In genomic region chr6:20325641-20326421, GRCh38 we compare ENCODE assay signal across 24 cellular contexts.
DNase-seq lines count a peak whose midpoint lies in the region; ATAC-seq and TF ChIP-seq lines count a peak whose summit lies in the region.
"Had no signal": no experiment of that assay in that cellular context is flagged by ENCODE, and none has a peak within 500 bp of the region (broad histone marks: within the 10 kb centered on the region; RNA-seq: fewer than 3 reads in every experiment).

No MANE protein-coding gene starts in this region.

- no peak for TF ChIP-seq POLR2A in NB4 (IDR thresholded peaks at IDR 0.05; ENCODE audit: extremely low read depth, insufficient read length)

- no peak overlapping the region for H3K9ac ChIP-seq in adipocyte (ENCODE audit: low read length)

- H3K4me1 ChIP-seq in GM23338 (ENCODE audit: insufficient read depth) (peaks cover 6% of the 10 kb centered on the region; the same call in 1 of the 2 replicates), adipocyte (ENCODE audit: control insufficient read depth, insufficient read depth, low read length) (no peaks in the 10 kb centered on the region), lower lobe of right lung (peaks cover 4% of the 10 kb centered on the region), right cardiac atrium (ENCODE audit: control insufficient read depth, insufficient read depth, low read length) (peaks cover 1% of the 10 kb centered on the region)

- H3K27ac ChIP-seq in GM23338 (ENCODE audit: low read depth) (no peak overlapping the region), lower lobe of right lung (no peak overlapping the region), right cardiac atrium (ENCODE audit: low read length) (no peak overlapping the region)
- H3K27ac ChIP-seq: RWPE1, spleen had no signal

- H3K79me2 ChIP-seq in GM23338 (replicated peaks; ENCODE audit: insufficient read depth) = no peaks in the 10 kb centered on the region

- H3K27me3 Mint-ChIP-seq in GM23338 (ENCODE audit: insufficient read depth, low read depth, poor library complexity) = peaks cover 2% of the 10 kb centered on the region
- H3K27me3 Mint-ChIP-seq: CD4-positive, alpha-beta memory T cell had no signal

- H3K9me3 Mint-ChIP-seq in GM23338 = peaks cover 4% of the 10 kb centered on the region; the same call in 1 of the 3 replicates
- H3K9me3 Mint-ChIP-seq: activated naive CD4-positive, alpha-beta T cell treated with anti-CD3 and anti-CD28 coated beads for 36 hours; CD4-positive, alpha-beta memory T cell had no signal

- WGBS in right cardiac atrium = 85% methylated on average over 6 of the region's 6 CpGs

- H3K4me1 Mint-ChIP-seq in GM23338 = peaks cover 9% of the 10 kb centered on the region

- H3F3A ChIP-seq in GM23338 (replicated peaks; ENCODE audit: low read depth) = no peaks in the 10 kb centered on the region

- DNase-seq in GM23338 (ENCODE audit: low spot score) (no peak), NB4 (ENCODE audit: low read depth) (peak; percentile 85), adipocyte (ENCODE audit: low read depth) (peak; percentile 62), lower lobe of right lung (no peak), GM19240 (ENCODE audit: insufficient read length, low spot score) (no peak), right cardiac atrium (no peak), DMS53 treated with DMSO at 0.1 percent for 48 hours (lab: John Stamatoyannopoulos, UW; ENCODE audit: unreplicated experiment) (no peak), NCI-H526 (lab: John Stamatoyannopoulos, UW) (no peak)
- DNase-seq: activated CD4-positive, CD25-positive, alpha-beta regulatory T cell treated with anti-CD3 and anti-CD28 coated beads, Interleukin-2, amount 50 U/mL, for 72 hours; activated CD8-positive, alpha-beta T cell treated with anti-CD3 and anti-CD28 coated beads, Interleukin-2, amount 10 ng/mL, durations not matched to agents 7 days and 5 days; activated naive CD4-positive, alpha-beta T cell treated with anti-CD3 and anti-CD28 coated beads for 36 hours; activated T-cell treated with anti-CD3 and anti-CD28 coated beads, Interleukin-2, amount 50 U/mL, for 1 hour; CD4-positive, alpha-beta memory T cell; foreskin fibroblast; hypothalamus; mammary epithelial cell; NCI-H1417; retina; spleen; stimulated activated CD4-positive, alpha-beta T cell treated with anti-CD3 and anti-CD28 coated beads, Interleukin-4, amount 100 ng/mL, for 1 hour; stimulated activated naive CD4-positive, alpha-beta T cell; SW 1271 had no signal

- ATAC-seq in GM23338 = no peak
- peak; percentile 13 to 79 for ATAC-seq in lower lobe of right lung
- no peak for ATAC-seq in right cardiac atrium
- ATAC-seq: activated CD8-positive, alpha-beta T cell treated with anti-CD3 and anti-CD28 coated beads, Interleukin-2, amount 10 ng/mL, durations not matched to agents 7 days and 5 days; HCT116 had no signal

- H3K27ac Mint-ChIP-seq in GM23338 = no peak overlapping the region
- H3K27ac Mint-ChIP-seq: activated CD8-positive, alpha-beta T cell treated with anti-CD3 and anti-CD28 coated beads, Interleukin-2, amount 10 ng/mL, durations not matched to agents 7 days and 5 days; activated naive CD4-positive, alpha-beta T cell treated with anti-CD3 and anti-CD28 coated beads for 36 hours had no signal

- H3K9me2 ChIP-seq in GM23338 (ENCODE audit: insufficient read depth) = no peaks in the 10 kb centered on the region

- H3K27me3 ChIP-seq in GM23338 (ENCODE audit: insufficient read depth) (no peaks in the 10 kb centered on the region), adipocyte (replicated peaks; ENCODE audit: control insufficient read depth, insufficient read depth, low read length) (peaks cover 15% of the 10 kb centered on the region), lower lobe of right lung (ENCODE audit: low read depth) (peaks cover 1% of the 10 kb centered on the region), right cardiac atrium (ENCODE audit: control insufficient read depth, insufficient read depth) (no peaks in the 10 kb centered on the region)
- H3K27me3 ChIP-seq: spleen had no signal

- H3K4me3 Mint-ChIP-seq in GM23338 = no peak overlapping the region
- H3K4me3 Mint-ChIP-seq: activated CD8-positive, alpha-beta T cell treated with anti-CD3 and anti-CD28 coated beads, Interleukin-2, amount 10 ng/mL, durations not matched to agents 7 days and 5 days; activated naive CD4-positive, alpha-beta T cell treated with anti-CD3 and anti-CD28 coated beads for 36 hours; CD4-positive, alpha-beta memory T cell had no signal

- H2AFZ ChIP-seq in GM23338 = 0 out of 2 replicates have a peak overlapping the region, but pooled peaks have one; percentile 14

- H3K4me3 ChIP-seq in GM23338 = no peak overlapping the region
- no peak overlapping the region for H3K4me3 ChIP-seq in NB4 (ENCODE audit: low read depth, low read length)
- no peak overlapping the region for H3K4me3 ChIP-seq in adipocyte (ENCODE audit: low read length)
- H3K4me3 ChIP-seq in lower lobe of right lung = no peak overlapping the region
- H3K4me3 ChIP-seq in right cardiac atrium (ENCODE audit: low read length) = no peak overlapping the region
- H3K4me3 ChIP-seq: spleen had no signal

- no peaks in the 10 kb centered on the region for H4K20me1 ChIP-seq in GM23338 (replicated peaks; ENCODE audit: insufficient read depth)

- TF ChIP-seq CTCF in GM23338 (conservative IDR thresholded peaks at IDR 0.05; ENCODE audit: low read depth in 2 of 2) = no peak
- TF ChIP-seq CTCF in NB4 (IDR thresholded peaks at IDR 0.05; ENCODE audit: low read depth, low read length) = no peak
- TF ChIP-seq CTCF in lower lobe of right lung (IDR thresholded peaks at IDR 0.05) = no peak

- no peaks in the 10 kb centered on the region for H3K9me3 ChIP-seq in adipocyte (ENCODE audit: control insufficient read depth, low read length)
- no peaks in the 10 kb centered on the region for H3K9me3 ChIP-seq in lower lobe of right lung
- no peaks in the 10 kb centered on the region for H3K9me3 ChIP-seq in right cardiac atrium (ENCODE audit: control insufficient read depth, low read length)
- H3K9me3 ChIP-seq: spleen had no signal

- H3K36me3 ChIP-seq in GM23338 (ENCODE audit: insufficient read depth) = no peaks in the 10 kb centered on the region
- H3K36me3 ChIP-seq in adipocyte (ENCODE audit: control insufficient read depth, insufficient read depth, low read length, severe bottlenecking) = no peaks in the 10 kb centered on the region
- H3K36me3 ChIP-seq in lower lobe of right lung = no peaks in the 10 kb centered on the region
- H3K36me3 ChIP-seq: spleen had no signal

- intact Hi-C loops in lower lobe of right lung (cut with DNase I) = no loop called here
- intact Hi-C loops in right cardiac atrium (cut with DNase I) = no loop called here

- no peaks in the 10 kb centered on the region; the same call in 2 of the 3 replicates for H3K36me3 Mint-ChIP-seq in GM23338 (ENCODE audit: low read depth)
- H3K36me3 Mint-ChIP-seq: CD4-positive, alpha-beta memory T cell had no signal

- no peak overlapping the region for H3K4me2 ChIP-seq in GM23338

TF ChIP-seq in GM23338, 12 proteins besides CTCF, POLR2A, EP300 and RAD21 (continues in another document):
- TF ChIP-seq JUNB (IDR thresholded peaks at IDR 0.05; ENCODE audit: unreplicated experiment) (no peak), STAT1 (IDR thresholded peaks at IDR 0.05; ENCODE audit: unreplicated experiment) (no peak), REST (IDR thresholded peaks at IDR 0.05; ENCODE audit: unreplicated experiment) (no peak), ETS1 (IDR thresholded peaks at IDR 0.05) (no peak)

Comparison
In these comparisons a context has a peak if more than half of its experiments do, and no peak if none do; other contexts are left out.
1. ATAC-seq: peak in lower lobe of right lung (2 of 2); none in GM23338 (single experiment) and right cardiac atrium (0 of 2).
2. DNase-seq: peak in NB4 (single experiment) and adipocyte (single experiment); none in GM23338 (single experiment), lower lobe of right lung (single experiment), GM19240 (single experiment), right cardiac atrium (0 of 3), DMS53 treated with DMSO at 0.1 percent for 48 hours (single experiment) and NCI-H526 (0 of 2).